Comparison of ENCODE assay signal across 11 cellular contexts in genomic region chr1:215625949-215626348, GRCh38.
"Had no signal": no experiment of that assay in that cellular context is flagged by ENCODE, and none has a peak within 500 bp of the region (broad histone marks: within the 10 kb centered on the region; RNA-seq: fewer than 3 reads in every experiment).

No MANE protein-coding gene starts in this region.

- H3K27ac ChIP-seq: GM23248 had no signal

- H3K4me3 ChIP-seq: GM23248, GM23338, HAP-1 had no signal

- FAIRE-seq: H1, H54 had no signal

- H3K4me2 ChIP-seq: GM23338 had no signal

- H2AFZ ChIP-seq: GM23248, GM23338 had no signal

- ATAC-seq: GM23338, HCT116 had no signal

- H3K9ac ChIP-seq: GM23248 had no signal

- H3K9me3 ChIP-seq: HAP-1 had no signal

- H3K4me1 ChIP-seq: HAP-1 had no signal

- DNase-seq: GM23248, GOT3, H7, H9, HCEC 1CT, HFFc6 had no signal
